In genomic region chr2:156630579-156631337, GRCh38 we compare ENCODE assay signal across 22 cellular contexts.
A peak's percentile ranks its signal among the peaks of the same experiment; 100 is the strongest.
DNase-seq lines count a peak whose midpoint lies in the region; ATAC-seq, FAIRE-seq and TF ChIP-seq lines count a peak whose summit lies in the region.
"Had no signal": no experiment of that assay in that cellular context is flagged by ENCODE, and none has a peak within 500 bp of the region (broad histone marks: within the 10 kb centered on the region; RNA-seq: fewer than 3 reads in every experiment).

No MANE protein-coding gene starts in this region.

- FAIRE-seq in kidney (lab: Jason Lieb, UNC), result no peak
- FAIRE-seq: RCC 7860 had no signal

- H3K9ac ChIP-seq in iPS-15b (ENCODE audit: low read depth, low read length) (no peak overlapping the region), kidney (ENCODE audit: low read length in 2 of 2) (no peak overlapping the region)

- no peaks in the 10 kb centered on the region for H3K36me3 Mint-ChIP-seq in WTC11
- H3K36me3 Mint-ChIP-seq in stimulated activated memory B cell treated with anti-CD40 and anti-IgM and Interleukin-4, amounts not matched to agents 10 μg/mL and 1 μg/mL and 100 μg/mL, for 72 hours, result no peaks in the 10 kb centered on the region
- H3K36me3 Mint-ChIP-seq in activated T-cell treated with anti-CD3 and anti-CD28 coated beads, Interleukin-2, amount 50 U/mL, for 4 hours (ENCODE audit: insufficient read depth), result no peaks in the 10 kb centered on the region

- CTCF ChIA-PET in WTC11 (lab: Charles Lee), result interaction anchor here (1.0 kb wide), 1 partner anchor 296 kb away, joined by 4 read pairs; no protein-coding TSS in a partner anchor

- in situ Hi-C loops in HAP-1 (cut with MboI; ENCODE audit: low sequenced_read_pairs), result no loop called here

- TF ChIP-seq CTCF in WTC11 (IDR thresholded peaks at IDR 0.05) (no peak), kidney (IDR thresholded peaks at IDR 0.05; ENCODE audit: borderline replicate concordance, extremely low read depth, insufficient read depth) (no peak)

- intact Hi-C loops in kidney (cut with DNase I), result no loop called here

- peak overlapping the region; percentile 96 for H3K27ac Mint-ChIP-seq in WTC11
- no peak overlapping the region for H3K27ac Mint-ChIP-seq in stimulated activated memory B cell treated with anti-CD40 and anti-IgM and Interleukin-4, amounts not matched to agents 10 μg/mL and 1 μg/mL and 100 μg/mL, for 72 hours

- peak; percentile 72 to 91 for DNase-seq in HAP-1 (ENCODE audit: low spot score in 2 of 2)
- peak; percentile 37 for DNase-seq in WTC11 (ENCODE audit: low spot score)
- no peak for DNase-seq in kidney
- DNase-seq in activated T-cell treated with anti-CD3 and anti-CD28 coated beads, Interleukin-2, amount 50 U/mL, for 4 hours, result no peak
- DNase-seq in HuH-7 (ENCODE audit: low spot score), result no peak
- DNase-seq: ACHN, AML-193, DMS 273 treated with DMSO at 0.1 percent for 48 hours, DND-41, GDM1, NCI-H1092 treated with DMSO at 0.1 percent for 48 hours, NCI-H146, NCI-H2029 treated with DMSO at 0.1 percent for 48 hours, NCI-H2171 treated with DMSO at 0.1 percent for 48 hours, NCI-H446, NCI-H526 treated with DMSO at 0.1 percent for 48 hours had no signal

- H3K27me3 Mint-ChIP-seq in WTC11 (ENCODE audit: low read depth), result peaks cover 86% of the 10 kb centered on the region
- H3K27me3 Mint-ChIP-seq in stimulated activated memory B cell treated with anti-CD40 and anti-IgM and Interleukin-4, amounts not matched to agents 10 μg/mL and 1 μg/mL and 100 μg/mL, for 72 hours, result peaks cover 10% of the 10 kb centered on the region
- peaks cover 8% of the 10 kb centered on the region for H3K27me3 Mint-ChIP-seq in activated T-cell treated with anti-CD3 and anti-CD28 coated beads, Interleukin-2, amount 50 U/mL, for 4 hours (ENCODE audit: low read depth)

- H3K4me1 Mint-ChIP-seq in WTC11, result peaks cover 49% of the 10 kb centered on the region
- no peaks in the 10 kb centered on the region for H3K4me1 Mint-ChIP-seq in stimulated activated memory B cell treated with anti-CD40 and anti-IgM and Interleukin-4, amounts not matched to agents 10 μg/mL and 1 μg/mL and 100 μg/mL, for 72 hours
- H3K4me1 Mint-ChIP-seq in activated T-cell treated with anti-CD3 and anti-CD28 coated beads, Interleukin-2, amount 50 U/mL, for 4 hours (ENCODE audit: low read depth), result no peaks in the 10 kb centered on the region

- POLR2A ChIA-PET in WTC11 (lab: Charles Lee), result no interaction called here

- peaks cover 28% of the 10 kb centered on the region for H3K4me1 ChIP-seq in HAP-1
- H3K4me1 ChIP-seq in iPS-15b (ENCODE audit: control insufficient read depth, insufficient read depth, low read length), result peaks cover 28% of the 10 kb centered on the region
- H3K4me1 ChIP-seq in kidney (ENCODE audit: control insufficient read depth in 1 of 2, insufficient read depth in 1 of 2, low read depth in 1 of 2, low read length in 2 of 2), result no peaks in the 10 kb centered on the region

- H3K27me3 ChIP-seq in HAP-1 (ENCODE audit: low read depth), result no peaks in the 10 kb centered on the region
- no peaks in the 10 kb centered on the region for H3K27me3 ChIP-seq in iPS-15b (ENCODE audit: control insufficient read depth, insufficient read depth, low read length)

- H3K9me3 ChIP-seq in HAP-1, result no peaks in the 10 kb centered on the region
- no peaks in the 10 kb centered on the region for H3K9me3 ChIP-seq in iPS-15b (ENCODE audit: control insufficient read depth, insufficient read depth, low read length)
- no peaks in the 10 kb centered on the region for H3K9me3 ChIP-seq in kidney (ENCODE audit: control insufficient read depth in 1 of 2, low read length in 2 of 2)

- H3K36me3 ChIP-seq in HAP-1 (replicated peaks), result no peaks in the 10 kb centered on the region
- H3K36me3 ChIP-seq in iPS-15b (ENCODE audit: control insufficient read depth, insufficient read depth, low read length), result no peaks in the 10 kb centered on the region
- H3K36me3 ChIP-seq in kidney (ENCODE audit: control insufficient read depth in 1 of 2, insufficient read depth in 2 of 2, low read length in 2 of 2), result no peaks in the 10 kb centered on the region

- H3K27ac ChIP-seq in kidney (ENCODE audit: low read depth in 2 of 2, low read length in 2 of 2), result no peak overlapping the region
- H3K27ac ChIP-seq: C4-2B had no signal

- peaks cover 4% of the 10 kb centered on the region for H3K9me3 Mint-ChIP-seq in WTC11
- no peaks in the 10 kb centered on the region for H3K9me3 Mint-ChIP-seq in stimulated activated memory B cell treated with anti-CD40 and anti-IgM and Interleukin-4, amounts not matched to agents 10 μg/mL and 1 μg/mL and 100 μg/mL, for 72 hours
- H3K9me3 Mint-ChIP-seq in activated T-cell treated with anti-CD3 and anti-CD28 coated beads, Interleukin-2, amount 50 U/mL, for 4 hours, result no peaks in the 10 kb centered on the region

- peak; percentile 94 for ATAC-seq in WTC11
- ATAC-seq in stimulated activated memory B cell treated with anti-CD40 and anti-IgM and Interleukin-4, amounts not matched to agents 10 μg/mL and 1 μg/mL and 100 μg/mL, for 72 hours, result peak; percentile 31
- ATAC-seq in activated T-cell treated with anti-CD3 and anti-CD28 coated beads, Interleukin-2, amount 50 U/mL, for 4 hours, result no peak
- ATAC-seq: K562, Right ventricle myocardium inferior had no signal

- H3K4me3 Mint-ChIP-seq in WTC11, result peak overlapping the region; percentile 49
- no peak overlapping the region for H3K4me3 Mint-ChIP-seq in stimulated activated memory B cell treated with anti-CD40 and anti-IgM and Interleukin-4, amounts not matched to agents 10 μg/mL and 1 μg/mL and 100 μg/mL, for 72 hours
- H3K4me3 Mint-ChIP-seq in activated T-cell treated with anti-CD3 and anti-CD28 coated beads, Interleukin-2, amount 50 U/mL, for 4 hours, result no peak overlapping the region

- H3K4me3 ChIP-seq in HAP-1, result no peak overlapping the region
- peak overlapping the region; percentile 37 for H3K4me3 ChIP-seq in iPS-15b (ENCODE audit: low read depth, low read length)
- H3K4me3 ChIP-seq in kidney (ENCODE audit: low read length in 2 of 2), result no peak overlapping the region
- H3K4me3 ChIP-seq: K562 had no signal

TF ChIP-seq in WTC11, 78 proteins besides CTCF, POLR2A, EP300 and RAD21 (continues in another document):
- TF ChIP-seq, protein P1, sequence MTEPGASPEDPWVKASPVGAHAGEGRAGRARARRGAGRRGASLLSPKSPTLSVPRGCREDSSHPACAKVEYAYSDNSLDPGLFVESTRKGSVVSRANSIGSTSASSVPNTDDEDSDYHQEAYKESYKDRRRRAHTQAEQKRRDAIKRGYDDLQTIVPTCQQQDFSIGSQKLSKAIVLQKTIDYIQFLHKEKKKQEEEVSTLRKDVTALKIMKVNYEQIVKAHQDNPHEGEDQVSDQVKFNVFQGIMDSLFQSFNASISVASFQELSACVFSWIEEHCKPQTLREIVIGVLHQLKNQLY (CRISPR knock-in tag; IDR thresholded peaks at IDR 0.05), result no peak
- no peak for TF ChIP-seq RORB (CRISPR knock-in tag; IDR thresholded peaks at IDR 0.05)
- no peak for TF ChIP-seq FOXK1 (CRISPR knock-in tag; IDR thresholded peaks at IDR 0.05)
- TF ChIP-seq AFF4 (CRISPR knock-in tag; IDR thresholded peaks at IDR 0.05; ENCODE audit: borderline replicate concordance), result no peak
- no peak for TF ChIP-seq EMX1 (CRISPR knock-in tag; IDR thresholded peaks at IDR 0.05)
- no peak for TF ChIP-seq IRF2 (CRISPR knock-in tag; IDR thresholded peaks at IDR 0.05; ENCODE audit: borderline replicate concordance, low read depth)
- peak; percentile 25; the same call in 1 of the 2 replicates for TF ChIP-seq SMAD3 (CRISPR knock-in tag; IDR thresholded peaks at IDR 0.05; ENCODE audit: borderline replicate concordance)
- TF ChIP-seq TEAD1 (CRISPR knock-in tag; IDR thresholded peaks at IDR 0.05), result peak; percentile 60; the same call in 1 of the 2 replicates
- no peak for TF ChIP-seq SMAD4 (CRISPR knock-in tag; IDR thresholded peaks at IDR 0.05)
- no peak for TF ChIP-seq GTF2I (CRISPR knock-in tag; conservative IDR thresholded peaks at IDR 0.05)
- no peak for TF ChIP-seq FOXP1 (CRISPR knock-in tag; IDR thresholded peaks at IDR 0.05; ENCODE audit: borderline replicate concordance)

Comparison
In these comparisons a context has a peak if more than half of its experiments do, and no peak if none do; other contexts are left out.
1. DNase-seq: peak in HAP-1 (2 of 2) and WTC11 (single experiment); none in kidney (single experiment), activated T-cell treated with anti-CD3 and anti-CD28 coated beads, Interleukin-2, amount 50 U/mL, for 4 hours (single experiment) and HuH-7 (single experiment).
2. ATAC-seq: peak in WTC11 (single experiment) and stimulated activated memory B cell treated with anti-CD40 and anti-IgM and Interleukin-4, amounts not matched to agents 10 μg/mL and 1 μg/mL and 100 μg/mL, for 72 hours (single experiment); none in activated T-cell treated with anti-CD3 and anti-CD28 coated beads, Interleukin-2, amount 50 U/mL, for 4 hours (0 of 2).